ENCODE assay signal across 17 cellular contexts in the genomic region with DNA sequence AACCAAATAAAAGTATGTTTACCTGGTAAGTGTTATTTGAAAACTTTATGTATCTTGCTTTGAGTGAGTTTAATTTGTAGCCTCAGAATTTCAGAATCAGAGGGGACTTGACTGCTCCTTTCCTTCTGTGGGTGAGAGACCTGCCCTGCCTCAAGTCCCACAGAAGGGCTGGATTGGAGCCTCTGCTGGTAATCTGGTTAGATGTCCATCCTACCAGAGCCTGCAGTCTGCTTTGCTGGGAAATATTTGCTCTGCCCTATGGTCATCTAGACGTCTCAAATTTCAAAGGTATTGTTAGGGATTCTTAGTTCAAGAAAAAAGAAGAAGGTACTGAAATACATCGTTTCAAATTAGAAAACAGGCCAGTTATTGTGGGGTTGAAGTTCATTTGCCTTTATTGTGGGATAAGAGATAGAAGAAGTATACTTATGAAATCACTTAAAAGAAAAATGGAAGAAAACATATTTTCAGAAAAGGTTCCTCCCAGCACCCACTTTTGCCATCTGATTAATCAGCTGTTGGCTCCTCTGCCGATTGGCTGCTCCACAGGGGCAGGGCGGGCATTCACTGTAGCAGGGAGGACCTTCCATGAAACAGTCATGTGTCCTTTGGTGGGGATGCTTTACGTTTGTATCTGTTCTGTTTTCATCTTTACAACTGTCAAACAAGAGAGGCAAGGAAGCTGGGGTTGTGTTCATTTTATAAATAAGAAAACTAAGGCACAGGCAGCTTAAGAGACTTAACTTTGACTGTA.
DNase-seq lines count a peak whose midpoint lies in the region; ATAC-seq and TF ChIP-seq lines count a peak whose summit lies in the region.
"Had no signal": no experiment of that assay in that cellular context is flagged by ENCODE, and none has a peak within 500 bp of the region (broad histone marks: within the 10 kb centered on the region; RNA-seq: fewer than 3 reads in every experiment).

No MANE protein-coding gene starts in this region.

- H3K56ac ChIP-seq in mesendoderm (ENCODE audit: low read length) = no peak overlapping the region

- no peak overlapping the region for H2AFZ ChIP-seq in DND-41 (ENCODE audit: low read depth, low read length)

- ATAC-seq in DND-41 (ENCODE audit: insufficient read depth, low read depth) (0 out of 3 replicates have a peak, but pooled peaks have one; percentile 33), HG02973 (IDR thresholded peaks at IDR 0.05; ENCODE audit: unreplicated experiment) (no peak)
- ATAC-seq: Right ventricle myocardium inferior had no signal

- no peaks in the 10 kb centered on the region for H3K9me3 Mint-ChIP-seq in activated CD4-positive, alpha-beta memory T cell treated with anti-CD3 and anti-CD28 coated beads for 36 hours
- H3K9me3 Mint-ChIP-seq in activated CD4-positive, alpha-beta memory T cell treated with anti-CD3 and anti-CD28 coated beads, Interleukin-2, amount 10 ng/mL, durations not matched to agents 7 days and 5 days = no peaks in the 10 kb centered on the region
- H3K9me3 Mint-ChIP-seq in type B pancreatic cell = peaks cover 5% of the 10 kb centered on the region
- H3K9me3 Mint-ChIP-seq: HFFc6 had no signal

- no peak overlapping the region for H3K4ac ChIP-seq in mesendoderm (ENCODE audit: low read depth, low read length)

- TF ChIP-seq CTCF in DND-41 (IDR thresholded peaks at IDR 0.05; ENCODE audit: borderline replicate concordance, extremely low read depth, low read length, poor library complexity, severe bottlenecking) (no peak), VCaP (conservative IDR thresholded peaks at IDR 0.05) (no peak), type B pancreatic cell (conservative IDR thresholded peaks at IDR 0.05) (no peak)

- H2BK15ac ChIP-seq in mesendoderm (replicated peaks; ENCODE audit: low read depth) = no peak overlapping the region

- no CpG with 5 or more reads among the region's 5 CpGs for WGBS in mesendoderm (ENCODE audit: extremely low coverage, insufficient coverage, low lambda C conversion rate)

- POLR2A ChIA-PET in activated CD4-positive, alpha-beta memory T cell treated with anti-CD3 and anti-CD28 coated beads for 36 hours (lab: Charles Lee) = no interaction called here
- POLR2A ChIA-PET in activated CD4-positive, alpha-beta memory T cell treated with anti-CD3 and anti-CD28 coated beads, Interleukin-2, amount 10 ng/mL, durations not matched to agents 7 days and 5 days (lab: Charles Lee) = no interaction called here

- H3K36me3 ChIP-seq in DND-41 (ENCODE audit: insufficient read depth, low read length) (peaks cover 98% of the 10 kb centered on the region), mesendoderm (ENCODE audit: control insufficient read depth, insufficient read depth, low read length) (no peaks in the 10 kb centered on the region)

- no peak overlapping the region for H2BK120ac ChIP-seq in mesendoderm (ENCODE audit: low read depth, low read length)

- H3K36me3 Mint-ChIP-seq in activated CD4-positive, alpha-beta memory T cell treated with anti-CD3 and anti-CD28 coated beads for 36 hours = peaks cover 60% of the 10 kb centered on the region
- peaks cover 58% of the 10 kb centered on the region for H3K36me3 Mint-ChIP-seq in activated CD4-positive, alpha-beta memory T cell treated with anti-CD3 and anti-CD28 coated beads, Interleukin-2, amount 10 ng/mL, durations not matched to agents 7 days and 5 days (ENCODE audit: low read depth)
- H3K36me3 Mint-ChIP-seq in type B pancreatic cell = peaks cover 53% of the 10 kb centered on the region

- peaks cover 59% of the 10 kb centered on the region; the same call in 1 of the 2 replicates for H4K20me1 ChIP-seq in DND-41 (ENCODE audit: insufficient read depth, low read length)

- H3K79me2 ChIP-seq in DND-41 (ENCODE audit: insufficient read depth, low read length) (peaks cover 93% of the 10 kb centered on the region), mesendoderm (ENCODE audit: control insufficient read depth, insufficient read depth, low read length) (no peaks in the 10 kb centered on the region)

- H3K27me3 Mint-ChIP-seq in activated CD4-positive, alpha-beta memory T cell treated with anti-CD3 and anti-CD28 coated beads for 36 hours = no peaks in the 10 kb centered on the region
- H3K27me3 Mint-ChIP-seq in activated CD4-positive, alpha-beta memory T cell treated with anti-CD3 and anti-CD28 coated beads, Interleukin-2, amount 10 ng/mL, durations not matched to agents 7 days and 5 days = no peaks in the 10 kb centered on the region
- H3K27me3 Mint-ChIP-seq in type B pancreatic cell = no peaks in the 10 kb centered on the region

- H3K4me3 ChIP-seq in DND-41 (ENCODE audit: low read depth in 1 of 2, low read length in 2 of 2) (no peak overlapping the region), mesendoderm (ENCODE audit: low read length) (no peak overlapping the region)

- H3K4me2 ChIP-seq in DND-41 (ENCODE audit: insufficient read depth, low read length) (no peak overlapping the region), mesendoderm (ENCODE audit: low read length) (no peak overlapping the region)
- H3K4me2 ChIP-seq: KMS-11, SK-N-SH had no signal

- no peak overlapping the region for H3K4me3 Mint-ChIP-seq in activated CD4-positive, alpha-beta memory T cell treated with anti-CD3 and anti-CD28 coated beads for 36 hours
- H3K4me3 Mint-ChIP-seq in activated CD4-positive, alpha-beta memory T cell treated with anti-CD3 and anti-CD28 coated beads, Interleukin-2, amount 10 ng/mL, durations not matched to agents 7 days and 5 days = no peak overlapping the region
- no peak overlapping the region for H3K4me3 Mint-ChIP-seq in type B pancreatic cell
- H3K4me3 Mint-ChIP-seq: HFFc6 had no signal

- H3K27ac ChIP-seq in DND-41 (ENCODE audit: low read length) = no peak overlapping the region
- peak overlapping the region; percentile 39 for H3K27ac ChIP-seq in VCaP
- no peak overlapping the region for H3K27ac ChIP-seq in mesendoderm (ENCODE audit: low read depth, low read length)
- H3K27ac ChIP-seq: KMS-11 had no signal

- H2AK5ac ChIP-seq in mesendoderm (ENCODE audit: low read length) = no peak overlapping the region

- no peak overlapping the region for H4K8ac ChIP-seq in mesendoderm (ENCODE audit: low read depth, low read length)

- no peak overlapping the region for H3K9ac ChIP-seq in DND-41 (ENCODE audit: low read depth, low read length)
- no peak overlapping the region for H3K9ac ChIP-seq in mesendoderm (ENCODE audit: low read length)
- H3K9ac ChIP-seq: KMS-11, SK-N-SH had no signal

- no peak overlapping the region for H3K23ac ChIP-seq in mesendoderm (ENCODE audit: low read length)

- no peak overlapping the region for H4K5ac ChIP-seq in mesendoderm (ENCODE audit: low read length)

- intact Hi-C loops in activated CD4-positive, alpha-beta memory T cell treated with anti-CD3 and anti-CD28 coated beads for 36 hours (cut with micrococcal nuclease) = no loop called here

- H2BK5ac ChIP-seq in mesendoderm (ENCODE audit: low read length) = no peak overlapping the region

- CTCF ChIA-PET in activated CD4-positive, alpha-beta memory T cell treated with anti-CD3 and anti-CD28 coated beads for 36 hours (lab: Charles Lee) = interaction anchor here (0.9 kb wide), 1 partner anchor 24 kb away, joined by 5 read pairs; no protein-coding TSS in a partner anchor
- CTCF ChIA-PET in activated CD4-positive, alpha-beta memory T cell treated with anti-CD3 and anti-CD28 coated beads, Interleukin-2, amount 10 ng/mL, durations not matched to agents 7 days and 5 days (lab: Charles Lee) = no interaction called here

- H3K4me1 Mint-ChIP-seq in activated CD4-positive, alpha-beta memory T cell treated with anti-CD3 and anti-CD28 coated beads for 36 hours (ENCODE audit: low read depth) = peaks cover 26% of the 10 kb centered on the region
- H3K4me1 Mint-ChIP-seq in activated CD4-positive, alpha-beta memory T cell treated with anti-CD3 and anti-CD28 coated beads, Interleukin-2, amount 10 ng/mL, durations not matched to agents 7 days and 5 days = peaks cover 16% of the 10 kb centered on the region
- H3K4me1 Mint-ChIP-seq in type B pancreatic cell (ENCODE audit: unreplicated experiment) = no peaks in the 10 kb centered on the region

- H3K27me3 ChIP-seq in DND-41 (ENCODE audit: insufficient read depth, low read length, poor library complexity) = no peaks in the 10 kb centered on the region
- no peaks in the 10 kb centered on the region for H3K27me3 ChIP-seq in mesendoderm (ENCODE audit: insufficient read depth, low read length, poor library complexity)

- no peak for DNase-seq in activated CD4-positive, alpha-beta memory T cell treated with anti-CD3 and anti-CD28 coated beads for 36 hours
- no peak for DNase-seq in activated CD4-positive, alpha-beta memory T cell treated with anti-CD3 and anti-CD28 coated beads, Interleukin-2, amount 10 ng/mL, durations not matched to agents 7 days and 5 days
- no peak for DNase-seq in DND-41
- peak; percentile 7 for DNase-seq in mesendoderm
- no peak for DNase-seq in COLO829 (ENCODE audit: low spot score)
- no peak for DNase-seq in type B pancreatic cell (ENCODE audit: extremely low spot score, unreplicated experiment)
- DNase-seq: 8988T, C1 segment of cervical spinal cord, Calu3, NCI-H1092, NCI-H1694 treated with DMSO at 0.1 percent for 48 hours, SK-N-SH had no signal

- H3K9me3 ChIP-seq in DND-41 (ENCODE audit: insufficient read depth, low read length, severe bottlenecking) = no peaks in the 10 kb centered on the region
- H3K9me3 ChIP-seq: SK-N-SH had no signal

- H3K18ac ChIP-seq in mesendoderm (ENCODE audit: low read length) = no peak overlapping the region

- H3K79me1 ChIP-seq in mesendoderm (ENCODE audit: low read length) = no peaks in the 10 kb centered on the region

- H3K27ac Mint-ChIP-seq in activated CD4-positive, alpha-beta memory T cell treated with anti-CD3 and anti-CD28 coated beads for 36 hours = peak overlapping the region; percentile 4
- H3K27ac Mint-ChIP-seq in activated CD4-positive, alpha-beta memory T cell treated with anti-CD3 and anti-CD28 coated beads, Interleukin-2, amount 10 ng/mL, durations not matched to agents 7 days and 5 days = no peak overlapping the region
- no peak overlapping the region for H3K27ac Mint-ChIP-seq in type B pancreatic cell
- H3K27ac Mint-ChIP-seq: HFFc6 had no signal

- H3K4me1 ChIP-seq in DND-41 (ENCODE audit: insufficient read depth, low read length) (no peaks in the 10 kb centered on the region), mesendoderm (ENCODE audit: control insufficient read depth, low read depth, low read length) (no peaks in the 10 kb centered on the region)
